ENCODE assay signal across 1 cellular context in the genomic region with DNA sequence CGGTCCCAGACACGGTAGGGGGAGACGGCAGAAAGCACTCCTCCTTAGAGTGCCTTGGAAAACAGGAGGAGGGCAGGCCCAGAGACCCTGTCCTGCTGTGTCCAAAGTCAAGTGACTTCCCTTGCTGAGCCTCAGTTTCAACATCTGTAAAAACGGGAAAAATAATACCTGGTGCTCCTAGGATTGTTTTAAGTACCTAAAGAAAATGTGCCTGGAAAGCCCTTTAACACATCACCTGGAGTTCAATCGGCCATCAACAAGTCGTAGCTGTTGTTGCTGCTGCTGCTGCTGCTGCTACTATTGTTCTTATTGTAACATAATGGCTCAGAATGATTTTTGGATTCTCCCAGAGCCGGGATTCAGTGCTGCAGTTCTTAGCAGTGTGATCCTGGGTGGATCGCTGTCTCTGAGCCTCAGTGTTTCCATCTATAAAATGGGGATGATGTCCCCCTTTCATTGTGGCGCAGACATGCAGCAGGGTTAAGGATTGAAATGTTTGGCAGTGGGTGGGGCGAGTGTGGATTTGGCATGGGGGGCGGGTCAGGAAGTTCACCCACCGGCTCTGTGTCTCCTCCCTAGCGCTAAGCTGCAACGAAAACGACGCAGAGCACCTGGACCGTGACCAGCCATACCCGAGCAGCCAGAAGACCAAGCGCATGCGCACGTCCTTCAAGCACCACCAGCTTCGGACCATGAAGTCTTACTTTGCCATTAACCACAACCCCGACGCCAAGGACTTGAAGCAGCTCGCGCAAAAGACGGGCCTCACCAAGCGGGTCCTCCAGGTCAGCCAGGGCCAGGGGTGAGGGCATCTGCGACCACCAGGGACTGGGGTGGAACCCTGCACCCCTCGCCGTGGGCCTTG.
TF ChIP-seq lines count a peak whose summit lies in the region.

No MANE protein-coding gene starts in this region.

TF ChIP-seq in SK-N-SH treated with all-trans-retinoic acid at 6 μM for 48 hours, 23 proteins besides CTCF, POLR2A, EP300 and RAD21 (continued from another document):
- TF ChIP-seq, protein P1, sequence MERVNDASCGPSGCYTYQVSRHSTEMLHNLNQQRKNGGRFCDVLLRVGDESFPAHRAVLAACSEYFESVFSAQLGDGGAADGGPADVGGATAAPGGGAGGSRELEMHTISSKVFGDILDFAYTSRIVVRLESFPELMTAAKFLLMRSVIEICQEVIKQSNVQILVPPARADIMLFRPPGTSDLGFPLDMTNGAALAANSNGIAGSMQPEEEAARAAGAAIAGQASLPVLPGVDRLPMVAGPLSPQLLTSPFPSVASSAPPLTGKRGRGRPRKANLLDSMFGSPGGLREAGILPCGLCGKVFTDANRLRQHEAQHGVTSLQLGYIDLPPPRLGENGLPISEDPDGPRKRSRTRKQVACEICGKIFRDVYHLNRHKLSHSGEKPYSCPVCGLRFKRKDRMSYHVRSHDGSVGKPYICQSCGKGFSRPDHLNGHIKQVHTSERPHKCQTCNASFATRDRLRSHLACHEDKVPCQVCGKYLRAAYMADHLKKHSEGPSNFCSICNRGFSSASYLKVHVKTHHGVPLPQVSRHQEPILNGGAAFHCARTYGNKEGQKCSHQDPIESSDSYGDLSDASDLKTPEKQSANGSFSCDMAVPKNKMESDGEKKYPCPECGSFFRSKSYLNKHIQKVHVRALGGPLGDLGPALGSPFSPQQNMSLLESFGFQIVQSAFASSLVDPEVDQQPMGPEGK (CRISPR knock-in tag; IDR thresholded peaks at IDR 0.05; ENCODE audit: borderline replicate concordance), result no peak
- TF ChIP-seq CSDC2 (CRISPR knock-in tag; IDR thresholded peaks at IDR 0.05) (no peak), TCF4 (CRISPR knock-in tag; IDR thresholded peaks at IDR 0.05; ENCODE audit: borderline replicate concordance) (no peak), SNAI2 (CRISPR knock-in tag; IDR thresholded peaks at IDR 0.05) (no peak), ZNF8 (CRISPR knock-in tag; IDR thresholded peaks at IDR 0.05) (no peak), ZNF565 (CRISPR knock-in tag; conservative IDR thresholded peaks at IDR 0.05; ENCODE audit: low read depth) (no peak), OSR1 (CRISPR knock-in tag; IDR thresholded peaks at IDR 0.05) (no peak), GLIS3 (CRISPR knock-in tag; IDR thresholded peaks at IDR 0.05) (no peak), ARNTL (CRISPR knock-in tag; IDR thresholded peaks at IDR 0.05; ENCODE audit: borderline replicate concordance, low read depth) (no peak), ZNF70 (CRISPR knock-in tag; IDR thresholded peaks at IDR 0.05) (no peak), PPARA (CRISPR knock-in tag; IDR thresholded peaks at IDR 0.05; ENCODE audit: borderline replicate concordance) (no peak), ZFP3 (CRISPR knock-in tag; IDR thresholded peaks at IDR 0.05) (no peak)
- TF ChIP-seq, protein P2, sequence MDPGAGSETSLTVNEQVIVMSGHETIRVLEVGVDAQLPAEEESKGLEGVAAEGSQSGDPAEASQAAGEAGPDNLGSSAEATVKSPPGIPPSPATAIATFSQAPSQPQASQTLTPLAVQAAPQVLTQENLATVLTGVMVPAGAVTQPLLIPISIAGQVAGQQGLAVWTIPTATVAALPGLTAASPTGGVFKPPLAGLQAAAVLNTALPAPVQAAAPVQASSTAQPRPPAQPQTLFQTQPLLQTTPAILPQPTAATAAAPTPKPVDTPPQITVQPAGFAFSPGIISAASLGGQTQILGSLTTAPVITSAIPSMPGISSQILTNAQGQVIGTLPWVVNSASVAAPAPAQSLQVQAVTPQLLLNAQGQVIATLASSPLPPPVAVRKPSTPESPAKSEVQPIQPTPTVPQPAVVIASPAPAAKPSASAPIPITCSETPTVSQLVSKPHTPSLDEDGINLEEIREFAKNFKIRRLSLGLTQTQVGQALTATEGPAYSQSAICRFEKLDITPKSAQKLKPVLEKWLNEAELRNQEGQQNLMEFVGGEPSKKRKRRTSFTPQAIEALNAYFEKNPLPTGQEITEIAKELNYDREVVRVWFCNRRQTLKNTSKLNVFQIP (CRISPR knock-in tag; IDR thresholded peaks at IDR 0.05; ENCODE audit: borderline replicate concordance, low read depth), result no peak
